ENCODE assay signal across 15 cellular contexts in genomic region chr12:104519190-104519857, GRCh38.
DNase-seq lines count a peak whose midpoint lies in the region; TF ChIP-seq lines count a peak whose summit lies in the region.
"Had no signal": no experiment of that assay in that cellular context is flagged by ENCODE, and none has a peak within 500 bp of the region (broad histone marks: within the 10 kb centered on the region; RNA-seq: fewer than 3 reads in every experiment).

No MANE protein-coding gene starts in this region.

- no peak overlapping the region for H4K91ac ChIP-seq in mesenchymal stem cell (ENCODE audit: low read length)

- no peak overlapping the region for H2AK5ac ChIP-seq in mesenchymal stem cell (ENCODE audit: low read length, severe bottlenecking)

- no peak overlapping the region for H2BK5ac ChIP-seq in mesenchymal stem cell (ENCODE audit: low read depth, low read length, poor library complexity, severe bottlenecking)

- no peak overlapping the region for H3K14ac ChIP-seq in mesenchymal stem cell (ENCODE audit: low read length in 2 of 2)

- H3K79me2 ChIP-seq in OCI-LY1 (ENCODE audit: insufficient read depth, low read length), result no peaks in the 10 kb centered on the region

- H3K4me3 Mint-ChIP-seq in activated CD4-positive, alpha-beta T cell treated with anti-CD3 and anti-CD28 coated beads, Interleukin-2, amount 10 ng/mL, durations not matched to agents 24 days and 14 days, result peak overlapping the region; percentile 9

- 97% methylated on average over 2 of the region's 5 CpGs for WGBS in mesenchymal stem cell

- H3K36me3 Mint-ChIP-seq in activated CD4-positive, alpha-beta T cell treated with anti-CD3 and anti-CD28 coated beads, Interleukin-2, amount 10 ng/mL, durations not matched to agents 24 days and 14 days (ENCODE audit: low read depth), result peaks cover 7% of the 10 kb centered on the region

- H3K79me1 ChIP-seq in mesenchymal stem cell (replicated peaks; ENCODE audit: low read length, poor library complexity, severe bottlenecking), result no peaks in the 10 kb centered on the region

- H3K4me1 ChIP-seq in OCI-LY1 (ENCODE audit: insufficient read depth, low read length, severe bottlenecking) (peaks cover 54% of the 10 kb centered on the region), mesenchymal stem cell (ENCODE audit: control insufficient read depth, insufficient read depth, low read depth, low read length) (peaks cover 3% of the 10 kb centered on the region)

- peak overlapping the region; percentile 40 for H3K4me2 ChIP-seq in OCI-LY1 (ENCODE audit: low read length)
- no peak overlapping the region for H3K4me2 ChIP-seq in mesenchymal stem cell (ENCODE audit: low read length, poor library complexity, severe bottlenecking)
- H3K4me2 ChIP-seq: A549 had no signal

- no peaks in the 10 kb centered on the region for H3K27me3 ChIP-seq in OCI-LY1 (ENCODE audit: insufficient read depth, low read length)
- peaks cover 0 to 4% of the 10 kb centered on the region in 2 experiments for H3K27me3 ChIP-seq in mesenchymal stem cell (ENCODE audit: control insufficient read depth in 1 of 2, insufficient read depth in 1 of 2, low read length in 2 of 2)

- H3K9me2 ChIP-seq in OCI-LY1 (ENCODE audit: low read depth, low read length), result no peaks in the 10 kb centered on the region

- H3K9me3 Mint-ChIP-seq in activated CD4-positive, alpha-beta T cell treated with anti-CD3 and anti-CD28 coated beads, Interleukin-2, amount 10 ng/mL, durations not matched to agents 24 days and 14 days, result peaks cover 5% of the 10 kb centered on the region

- no peak for TF ChIP-seq CTCF in OCI-LY1 (IDR thresholded peaks at IDR 0.05; ENCODE audit: low read length)

- no peaks in the 10 kb centered on the region for H3K36me3 ChIP-seq in OCI-LY1 (ENCODE audit: insufficient read depth, low read length)
- no peaks in the 10 kb centered on the region for H3K36me3 ChIP-seq in mesenchymal stem cell (ENCODE audit: control insufficient read depth in 1 of 2, insufficient read depth in 2 of 2, low read depth in 1 of 2, low read length in 2 of 2)
- H3K36me3 ChIP-seq: lower lobe of right lung had no signal

- H2AFZ ChIP-seq in OCI-LY1 (ENCODE audit: low read length) (no peak overlapping the region), mesenchymal stem cell (ENCODE audit: low read depth, low read length) (no peak overlapping the region)

- H3K27ac Mint-ChIP-seq in activated CD4-positive, alpha-beta T cell treated with anti-CD3 and anti-CD28 coated beads, Interleukin-2, amount 10 ng/mL, durations not matched to agents 24 days and 14 days, result peak overlapping the region; percentile 6

- no peak for DNase-seq in activated CD4-positive, alpha-beta T cell treated with anti-CD3 and anti-CD28 coated beads, Interleukin-2, amount 10 ng/mL, durations not matched to agents 24 days and 14 days
- no peak for DNase-seq in activated CD4-positive, alpha-beta T cell treated with anti-CD3 and anti-CD28 coated beads for 48 hours
- DNase-seq in central memory CD4-positive, alpha-beta T cell, result peak; percentile 70
- DNase-seq in stimulated activated CD8-positive, alpha-beta memory T cell treated with anti-CD3 and anti-CD28 coated beads, Interleukin-7, amount 100 ng/mL, for 4 hours (ENCODE audit: low read depth in 2 of 2), result peak; percentile 31 to 39
- DNase-seq in DMS79 (lab: John Stamatoyannopoulos, UW) (no peak), HK-2 (ENCODE audit: unreplicated experiment) (no peak), mesenchymal stem cell (no peak)
- DNase-seq: activated CD4-positive, alpha-beta T cell treated with anti-CD3 and anti-CD28 coated beads, Interleukin-2, amount 50 U/mL, for 4 hours; foreskin fibroblast; lower lobe of right lung; NCI-H187; retina; RPMI8226 had no signal

- intact Hi-C loops in activated CD4-positive, alpha-beta T cell treated with anti-CD3 and anti-CD28 coated beads, Interleukin-2, amount 10 ng/mL, durations not matched to agents 24 days and 14 days (cut with micrococcal nuclease), result no loop called here

- H2BK15ac ChIP-seq in mesenchymal stem cell (ENCODE audit: low read depth, poor library complexity, severe bottlenecking), result no peak overlapping the region

- H3K4ac ChIP-seq in mesenchymal stem cell (ENCODE audit: low read depth in 1 of 2, low read length in 2 of 2), result no peak overlapping the region

- no peaks in the 10 kb centered on the region for H4K20me1 ChIP-seq in OCI-LY1 (ENCODE audit: insufficient read depth, low read length)

- H2BK120ac ChIP-seq in mesenchymal stem cell (ENCODE audit: low read depth, low read length), result no peak overlapping the region

- H3F3A ChIP-seq in OCI-LY1 (ENCODE audit: insufficient read depth, low read length), result no peaks in the 10 kb centered on the region

- H3K9me3 ChIP-seq in OCI-LY1 (ENCODE audit: low read length) (no peaks in the 10 kb centered on the region), mesenchymal stem cell (ENCODE audit: control insufficient read depth, low read length) (no peaks in the 10 kb centered on the region)
- H3K9me3 ChIP-seq: A549, lower lobe of right lung had no signal

- H3K23ac ChIP-seq in mesenchymal stem cell (ENCODE audit: low read length in 2 of 2), result no peak overlapping the region

- no peak overlapping the region for H3K4me3 ChIP-seq in OCI-LY1 (ENCODE audit: low read depth, low read length, poor library complexity, severe bottlenecking)
- no peak overlapping the region for H3K4me3 ChIP-seq in mesenchymal stem cell (ENCODE audit: insufficient read depth in 1 of 2, low read depth in 1 of 2, low read length in 2 of 2)
- H3K4me3 ChIP-seq: A549, lower lobe of right lung had no signal

- no peak overlapping the region for H2BK12ac ChIP-seq in mesenchymal stem cell (ENCODE audit: low read length in 2 of 2)

- H4K8ac ChIP-seq in mesenchymal stem cell (ENCODE audit: low read length), result no peak overlapping the region

- H3K27ac ChIP-seq in OCI-LY1 (ENCODE audit: low read depth, low read length, poor library complexity, severe bottlenecking) (peak overlapping the region; percentile 63), mesenchymal stem cell (ENCODE audit: low read length, poor library complexity, severe bottlenecking) (no peak overlapping the region)
- H3K27ac ChIP-seq: A549, lower lobe of right lung had no signal

- H3K18ac ChIP-seq in mesenchymal stem cell (ENCODE audit: low read depth in 1 of 2, low read length in 2 of 2), result no peak overlapping the region

- H3K9ac ChIP-seq in OCI-LY1 (ENCODE audit: low read length) (no peak overlapping the region; the same call in 1 of the 2 replicates), mesenchymal stem cell (ENCODE audit: low read length) (no peak overlapping the region)

- peaks cover 52% of the 10 kb centered on the region for H3K4me1 Mint-ChIP-seq in activated CD4-positive, alpha-beta T cell treated with anti-CD3 and anti-CD28 coated beads, Interleukin-2, amount 10 ng/mL, durations not matched to agents 24 days and 14 days

- no peaks in the 10 kb centered on the region for H3K27me3 Mint-ChIP-seq in activated CD4-positive, alpha-beta T cell treated with anti-CD3 and anti-CD28 coated beads, Interleukin-2, amount 10 ng/mL, durations not matched to agents 24 days and 14 days

Comparison
In these comparisons a context has a peak if more than half of its experiments do, and no peak if none do; other contexts are left out.
1. DNase-seq: peak in central memory CD4-positive, alpha-beta T cell (single experiment) and stimulated activated CD8-positive, alpha-beta memory T cell treated with anti-CD3 and anti-CD28 coated beads, Interleukin-7, amount 100 ng/mL, for 4 hours (2 of 2); none in activated CD4-positive, alpha-beta T cell treated with anti-CD3 and anti-CD28 coated beads, Interleukin-2, amount 10 ng/mL, durations not matched to agents 24 days and 14 days (single experiment), activated CD4-positive, alpha-beta T cell treated with anti-CD3 and anti-CD28 coated beads for 48 hours (single experiment), DMS79 (single experiment), HK-2 (single experiment) and mesenchymal stem cell (single experiment).